Comparison of ENCODE assay signal across 27 cellular contexts in genomic region chrX:37860731-37861130, GRCh38.
"Had no signal": no experiment of that assay in that cellular context is flagged by ENCODE, and none has a peak within 500 bp of the region (broad histone marks: within the 10 kb centered on the region; RNA-seq: fewer than 3 reads in every experiment).

No MANE protein-coding gene starts in this region.

- H3K4me3 Mint-ChIP-seq: activated naive CD4-positive, alpha-beta T cell treated with anti-CD3 and anti-CD28 coated beads, Interleukin-2, amount 10 ng/mL, durations not matched to agents 7 days and 5 days; activated naive CD8-positive, alpha-beta T cell treated with anti-CD3 and anti-CD28 coated beads, Interleukin-2, amount 10 ng/mL, durations not matched to agents 7 days and 5 days; naive B cell; neural progenitor cell had no signal

- ATAC-seq: foreskin keratinocyte; left lung; mucosa of descending colon; stimulated activated naive CD8-positive, alpha-beta T cell treated with anti-CD3 and anti-CD28 coated beads, Interleukin-15, Interleukin-2, amounts not matched to agents 100 U/mL and 50 U/mL, for 24 hours had no signal

- H3K9me3 Mint-ChIP-seq: activated naive CD4-positive, alpha-beta T cell treated with anti-CD3 and anti-CD28 coated beads, Interleukin-2, amount 10 ng/mL, durations not matched to agents 7 days and 5 days; activated naive CD8-positive, alpha-beta T cell treated with anti-CD3 and anti-CD28 coated beads, Interleukin-2, amount 10 ng/mL, durations not matched to agents 7 days and 5 days; neural progenitor cell had no signal

- H3K27ac Mint-ChIP-seq: activated naive CD4-positive, alpha-beta T cell treated with anti-CD3 and anti-CD28 coated beads, Interleukin-2, amount 10 ng/mL, durations not matched to agents 7 days and 5 days; activated naive CD8-positive, alpha-beta T cell treated with anti-CD3 and anti-CD28 coated beads, Interleukin-2, amount 10 ng/mL, durations not matched to agents 7 days and 5 days; naive B cell; neural progenitor cell had no signal

- H3K36me3 Mint-ChIP-seq: activated naive CD4-positive, alpha-beta T cell treated with anti-CD3 and anti-CD28 coated beads, Interleukin-2, amount 10 ng/mL, durations not matched to agents 7 days and 5 days; activated naive CD8-positive, alpha-beta T cell treated with anti-CD3 and anti-CD28 coated beads, Interleukin-2, amount 10 ng/mL, durations not matched to agents 7 days and 5 days; naive B cell; neural progenitor cell had no signal

- H3K4me1 Mint-ChIP-seq: activated naive CD4-positive, alpha-beta T cell treated with anti-CD3 and anti-CD28 coated beads, Interleukin-2, amount 10 ng/mL, durations not matched to agents 7 days and 5 days; activated naive CD8-positive, alpha-beta T cell treated with anti-CD3 and anti-CD28 coated beads, Interleukin-2, amount 10 ng/mL, durations not matched to agents 7 days and 5 days; naive B cell; neural progenitor cell had no signal

- H3K27ac ChIP-seq: ascending aorta, brain microvascular endothelial cell, foreskin keratinocyte, heart right ventricle, left lung, neural progenitor cell, parathyroid adenoma, right atrium auricular region, spleen, thoracic aorta, VCaP had no signal

- DNase-seq: activated CD4-positive, alpha-beta T cell treated with anti-CD3 and anti-CD28 coated beads for 4 hours; activated CD4-positive, alpha-beta T cell treated with anti-CD3 and anti-CD28 coated beads, Interleukin-2, amount 50 U/mL, for 48 hours; activated CD8-positive, alpha-beta memory T cell treated with anti-CD3 and anti-CD28 coated beads for 24 hours; activated effector memory CD4-positive, alpha-beta T cell treated with anti-CD3 and anti-CD28 coated beads, Interleukin-2, amount 50 U/mL, for 16 hours; activated naive CD4-positive, alpha-beta T cell treated with anti-CD3 and anti-CD28 coated beads, Interleukin-2, amount 10 ng/mL, durations not matched to agents 7 days and 5 days; activated naive CD8-positive, alpha-beta T cell treated with anti-CD3 and anti-CD28 coated beads, Interleukin-2, amount 10 ng/mL, durations not matched to agents 7 days and 5 days; brain microvascular endothelial cell; caudate nucleus; cortex of kidney; foreskin keratinocyte; heart right ventricle; kidney glomerular epithelial cell; left lung; mesendoderm; mucosa of descending colon; naive B cell; occipital lobe; spleen; stimulated activated CD4-positive, alpha-beta T cell treated with anti-CD3 and anti-CD28 coated beads, Interleukin-2, amount 100 ng/mL, for 48 hours; stimulated activated naive CD8-positive, alpha-beta T cell treated with anti-CD3 and anti-CD28 coated beads, Interleukin-15, Interleukin-2, amounts not matched to agents 100 U/mL and 50 U/mL, for 24 hours; trophoblast cell had no signal
